In genomic region chr10:13758302-13758701, GRCh38 we compare ENCODE assay signal across 10 cellular contexts.
DNase-seq lines count a peak whose midpoint lies in the region; ATAC-seq and TF ChIP-seq lines count a peak whose summit lies in the region.
"Had no signal": no experiment of that assay in that cellular context is flagged by ENCODE, and none has a peak within 500 bp of the region (broad histone marks: within the 10 kb centered on the region; RNA-seq: fewer than 3 reads in every experiment).

No MANE protein-coding gene starts in this region.

- H3K27me3 Mint-ChIP-seq in neural crest cell (ENCODE audit: low read depth) (no peaks in the 10 kb centered on the region), T-cell (peaks cover 0 to 5% of the 10 kb centered on the region in 2 donors)
- peaks cover 6 to 27% of the 10 kb centered on the region in 2 donors for H3K27me3 Mint-ChIP-seq in natural killer cell treated with Interleukin-12 subunit alpha and Interleukin-12 subunit beta and Interleukin-15 and Interleukin-18, amount 100 ng/mL, for 72 hours

- DNase-seq in ELR (ENCODE audit: low read depth): peak; percentile 33
- DNase-seq in LoVo (ENCODE audit: low spot score): peak; percentile 63
- DNase-seq in neural crest cell (ENCODE audit: low read depth, low spot score): peak; percentile 18
- DNase-seq in HT-29 (ENCODE audit: low spot score): no peak
- no peak for DNase-seq in natural killer cell treated with Interleukin-12 subunit alpha and Interleukin-12 subunit beta and Interleukin-15 and Interleukin-18, amount 100 ng/mL, for 72 hours (ENCODE audit: low spot score)
- DNase-seq in T-cell: no peak
- DNase-seq: NCI-H345 had no signal

- 57 to 58% methylated on average over 2 of the region's 2 CpGs for WGBS in ectodermal cell, 2 experiments

- no peaks in the 10 kb centered on the region for H3K9me3 ChIP-seq in ectodermal cell (ENCODE audit: control insufficient read depth, low read length)

- peaks cover 24% of the 10 kb centered on the region for H3K4me1 ChIP-seq in ectodermal cell (ENCODE audit: control insufficient read depth, insufficient read depth, low read length)

- no peak for TF ChIP-seq CTCF in neural crest cell (conservative IDR thresholded peaks at IDR 0.05)

- H3K9me3 Mint-ChIP-seq in neural crest cell: no peaks in the 10 kb centered on the region
- no peaks in the 10 kb centered on the region for H3K9me3 Mint-ChIP-seq in natural killer cell treated with Interleukin-12 subunit alpha and Interleukin-12 subunit beta and Interleukin-15 and Interleukin-18, amount 100 ng/mL, for 72 hours
- no peaks in the 10 kb centered on the region for H3K9me3 Mint-ChIP-seq in T-cell
- H3K9me3 Mint-ChIP-seq: T-helper 1 cell treated with Interleukin-12 subunit alpha and Interleukin-12 subunit beta and Interleukin-4 antibody, amounts not matched to agents 30 μg/mL and 1 μg/mL, for 36 hours had no signal

- H3K36me3 ChIP-seq in ectodermal cell (ENCODE audit: control insufficient read depth, insufficient read depth, low read length): no peaks in the 10 kb centered on the region

- no peak for ATAC-seq in natural killer cell treated with Interleukin-12 subunit alpha and Interleukin-12 subunit beta and Interleukin-15 and Interleukin-18, amount 100 ng/mL, for 72 hours
- no peak for ATAC-seq in T-cell (replicated peaks in 1 of 4)
- no peak for ATAC-seq in HG03354 (IDR thresholded peaks at IDR 0.05; ENCODE audit: poor library complexity, severe bottlenecking, unreplicated experiment)

- peaks cover 14% of the 10 kb centered on the region for H3K36me3 Mint-ChIP-seq in neural crest cell (ENCODE audit: low read depth)
- no peaks in the 10 kb centered on the region for H3K36me3 Mint-ChIP-seq in natural killer cell treated with Interleukin-12 subunit alpha and Interleukin-12 subunit beta and Interleukin-15 and Interleukin-18, amount 100 ng/mL, for 72 hours
- H3K36me3 Mint-ChIP-seq in T-cell: no peaks in the 10 kb centered on the region

- POLR2A ChIA-PET in T-cell (lab: Charles Lee): no interaction called here

- no peak overlapping the region for H3K4me3 ChIP-seq in ectodermal cell (ENCODE audit: insufficient read depth, low read depth, low read length)

- H3K4me3 Mint-ChIP-seq in neural crest cell: peak overlapping the region; percentile 12
- H3K4me3 Mint-ChIP-seq in natural killer cell treated with Interleukin-12 subunit alpha and Interleukin-12 subunit beta and Interleukin-15 and Interleukin-18, amount 100 ng/mL, for 72 hours: no peak overlapping the region
- no peak overlapping the region for H3K4me3 Mint-ChIP-seq in T-cell
- H3K4me3 Mint-ChIP-seq: T-helper 1 cell treated with Interleukin-12 subunit alpha and Interleukin-12 subunit beta and Interleukin-4 antibody, amounts not matched to agents 30 μg/mL and 1 μg/mL, for 36 hours had no signal

- H3K4me1 Mint-ChIP-seq in neural crest cell (peaks cover 28% of the 10 kb centered on the region), T-cell (peaks cover 7 to 9% (median 7%) of the 10 kb centered on the region in 3 donors)
- H3K4me1 Mint-ChIP-seq in natural killer cell treated with Interleukin-12 subunit alpha and Interleukin-12 subunit beta and Interleukin-15 and Interleukin-18, amount 100 ng/mL, for 72 hours (ENCODE audit: low read depth in 2 of 2): peaks cover 0 to 4% of the 10 kb centered on the region in 2 donors

- peak overlapping the region; percentile 38 for H3K27ac ChIP-seq in ectodermal cell (ENCODE audit: insufficient read depth, low read depth, low read length, poor library complexity, severe bottlenecking)

- peak overlapping the region; percentile 78 for H3K27ac Mint-ChIP-seq in neural crest cell (ENCODE audit: unreplicated experiment)
- H3K27ac Mint-ChIP-seq in natural killer cell treated with Interleukin-12 subunit alpha and Interleukin-12 subunit beta and Interleukin-15 and Interleukin-18, amount 100 ng/mL, for 72 hours: no peak overlapping the region
- no peak overlapping the region for H3K27ac Mint-ChIP-seq in T-cell
- H3K27ac Mint-ChIP-seq: T-helper 1 cell treated with Interleukin-12 subunit alpha and Interleukin-12 subunit beta and Interleukin-4 antibody, amounts not matched to agents 30 μg/mL and 1 μg/mL, for 36 hours had no signal

- CTCF ChIA-PET in T-cell (lab: Charles Lee): no interaction called here

- H3K27me3 ChIP-seq in ectodermal cell (ENCODE audit: control insufficient read depth, insufficient read depth, low read length, poor library complexity, severe bottlenecking): no peaks in the 10 kb centered on the region

Comparison
In these comparisons a context has a peak if more than half of its experiments do, and no peak if none do; other contexts are left out.
1. DNase-seq: peak in ELR (single experiment), LoVo (single experiment) and neural crest cell (single experiment); none in HT-29 (single experiment), natural killer cell treated with Interleukin-12 subunit alpha and Interleukin-12 subunit beta and Interleukin-15 and Interleukin-18, amount 100 ng/mL, for 72 hours (single experiment) and T-cell (0 of 34).